Comparison of ENCODE assay signal across 9 cellular contexts in genomic region chr9:129500863-129501770, GRCh38.
DNase-seq lines count a peak whose midpoint lies in the region; ATAC-seq and TF ChIP-seq lines count a peak whose summit lies in the region.
"Had no signal": no experiment of that assay in that cellular context is flagged by ENCODE, and none has a peak within 500 bp of the region (broad histone marks: within the 10 kb centered on the region; RNA-seq: fewer than 3 reads in every experiment).

No MANE protein-coding gene starts in this region.

- intact Hi-C loops in testis (cut with DNase I; ENCODE audit: low total_unique reads): no loop called here

- H3K9me3 ChIP-seq in Peyer's patch (no peaks in the 10 kb centered on the region), muscle layer of duodenum (ENCODE audit: control insufficient read depth in 1 of 2, low read length in 2 of 2) (no peaks in the 10 kb centered on the region), testis (no peaks in the 10 kb centered on the region)

- H3K27me3 ChIP-seq in Peyer's patch: no peaks in the 10 kb centered on the region
- H3K27me3 ChIP-seq in muscle layer of duodenum (ENCODE audit: low read depth, low read length): no peaks in the 10 kb centered on the region
- H3K27me3 ChIP-seq in testis: no peaks in the 10 kb centered on the region

- peak overlapping the region; percentile 95 for H3K27ac Mint-ChIP-seq in chondrocyte (ENCODE audit: unreplicated experiment)

- TF ChIP-seq POLR2A in Peyer's patch (IDR thresholded peaks at IDR 0.05): no peak
- no peak for TF ChIP-seq POLR2A in testis (IDR thresholded peaks at IDR 0.05)

- H3K4me1 ChIP-seq in Peyer's patch (peaks cover 0 to 30% (median 6%) of the 10 kb centered on the region in 4 donors), muscle layer of duodenum (ENCODE audit: control insufficient read depth in 1 of 2, insufficient read depth in 2 of 2, low read length in 2 of 2) (peaks cover 15 to 40% of the 10 kb centered on the region in 2 donors), testis (peaks cover 39% of the 10 kb centered on the region)

- 73 to 75% methylated on average over 12 of the region's 12 CpGs for WGBS in testis, 2 donors

- DNase-seq in Peyer's patch: no peak
- no peak for DNase-seq in chondrocyte (ENCODE audit: low spot score)
- no peak for DNase-seq in testis
- no peak for DNase-seq in hippocampal formation (lab: John Stamatoyannopoulos, UW)
- DNase-seq: amniotic stem cell, T-helper 9 cell had no signal

- H3K9me3 Mint-ChIP-seq in chondrocyte (ENCODE audit: low read depth): no peaks in the 10 kb centered on the region

- no peak overlapping the region for H3K4me3 Mint-ChIP-seq in chondrocyte (ENCODE audit: unreplicated experiment)

- no peaks in the 10 kb centered on the region for H3K36me3 ChIP-seq in Peyer's patch
- peaks cover 0 to 13% of the 10 kb centered on the region in 2 donors for H3K36me3 ChIP-seq in muscle layer of duodenum (ENCODE audit: control insufficient read depth in 1 of 2, insufficient read depth in 2 of 2, low read length in 2 of 2)
- no peaks in the 10 kb centered on the region for H3K36me3 ChIP-seq in testis (ENCODE audit: low read depth, missing control alignments)

- H3K27ac ChIP-seq in Peyer's patch (peak overlapping the region in 3 of 4 donors; percentile 21 to 93 (median 93)), muscle layer of duodenum (ENCODE audit: low read length) (peak overlapping the region; percentile 43), testis (peak overlapping the region; percentile 93 to 94)

- ATAC-seq in HG03342 (IDR thresholded peaks at IDR 0.05; ENCODE audit: unreplicated experiment): no peak
- ATAC-seq in GM19455 (IDR thresholded peaks at IDR 0.05; ENCODE audit: unreplicated experiment): no peak

- H3K27me3 Mint-ChIP-seq in chondrocyte (ENCODE audit: low read depth): no peaks in the 10 kb centered on the region

- H3K4me1 Mint-ChIP-seq in chondrocyte (ENCODE audit: low read depth): peaks cover 73% of the 10 kb centered on the region

- no peak overlapping the region for H3K4me3 ChIP-seq in Peyer's patch
- peak overlapping the region in 1 of 2 donors; percentile 1 for H3K4me3 ChIP-seq in muscle layer of duodenum (ENCODE audit: low read depth in 1 of 2, low read length in 2 of 2)
- H3K4me3 ChIP-seq in testis: no peak overlapping the region

- TF ChIP-seq CTCF in Peyer's patch (IDR thresholded peaks at IDR 0.05): no peak
- TF ChIP-seq CTCF in chondrocyte (IDR thresholded peaks at IDR 0.05): no peak
- no peak for TF ChIP-seq CTCF in testis (IDR thresholded peaks at IDR 0.05)

- peaks cover 3% of the 10 kb centered on the region for H3K36me3 Mint-ChIP-seq in chondrocyte (ENCODE audit: low read depth)

Comparison
In these comparisons a context has a peak if more than half of its experiments do, and no peak if none do; other contexts are left out.
1. H3K27ac ChIP-seq: peak in every context shown above with its lines; median percentile 94 in testis; 93 in Peyer's patch; 43 in muscle layer of duodenum.